In the genomic region with DNA sequence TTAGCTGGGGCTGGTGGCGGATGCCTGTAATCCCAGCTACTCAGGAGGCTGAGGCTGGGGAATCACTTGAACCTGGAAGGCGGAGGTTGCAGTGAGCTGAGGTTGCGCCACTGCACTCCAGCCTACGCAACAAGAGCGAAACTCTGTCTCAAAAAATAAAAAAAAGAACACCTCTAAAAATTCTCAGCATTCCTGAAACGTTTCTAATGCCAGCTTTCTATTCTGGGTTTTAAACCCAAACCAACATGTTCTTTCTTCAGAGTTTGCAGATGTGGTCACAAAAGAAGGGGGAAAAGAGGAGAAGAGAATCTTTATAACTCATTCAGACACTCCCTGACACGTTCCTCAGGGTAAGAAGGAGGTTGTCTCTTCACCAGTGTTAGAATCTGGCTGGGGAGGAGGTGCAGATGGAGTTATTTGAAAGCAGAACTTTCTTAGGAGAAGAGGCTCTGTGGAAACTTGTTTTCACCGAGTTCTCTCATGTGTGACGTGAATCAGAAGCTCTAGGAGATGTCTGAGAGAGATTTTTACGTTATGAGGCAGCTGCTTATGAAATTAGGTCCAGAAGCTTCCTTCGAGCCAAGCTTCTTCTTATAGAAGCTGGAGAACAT, we compare ENCODE assay signal across 11 cellular contexts. TPM values are rescaled to one million over a fixed set of nuclear protein-coding genes. Genes with fewer than 3 reads are reported as not detected.
A peak's percentile ranks its signal among the peaks of the same experiment; 100 is the strongest.
DNase-seq lines count a peak whose midpoint lies in the region; ATAC-seq and TF ChIP-seq lines count a peak whose summit lies in the region.
"Had no signal": no experiment of that assay in that cellular context is flagged by ENCODE, and none has a peak within 500 bp of the region (broad histone marks: within the 10 kb centered on the region; RNA-seq: fewer than 3 reads in every experiment).

No MANE protein-coding gene starts in this region.

- H3K27ac ChIP-seq in RWPE2 (ENCODE audit: poor library complexity, severe bottlenecking) (peak overlapping the region; percentile 56), smooth muscle cell (ENCODE audit: low read depth) (peak overlapping the region; percentile 74), endodermal cell (ENCODE audit: low read depth, low read length) (no peak overlapping the region)

- H3K4me1 ChIP-seq in RWPE2 (ENCODE audit: insufficient read depth, poor library complexity, severe bottlenecking) = peaks cover 9% of the 10 kb centered on the region
- no peaks in the 10 kb centered on the region for H3K4me1 ChIP-seq in smooth muscle cell (ENCODE audit: low read depth)
- H3K4me1 ChIP-seq in endodermal cell (ENCODE audit: control insufficient read depth, insufficient read depth, low read length) = no peaks in the 10 kb centered on the region

- intact Hi-C loops in Right ventricle myocardium inferior (cut with DNase I) = no loop called here

- H4K20me1 ChIP-seq in smooth muscle cell (ENCODE audit: low read depth) = no peaks in the 10 kb centered on the region

- H3K9me3 Mint-ChIP-seq in endodermal cell = peaks cover 4% of the 10 kb centered on the region

- DNase-seq in EL (peak; percentile 40), RWPE2 (ENCODE audit: low spot score) (no peak), fibroblast of the conjunctiva (ENCODE audit: low read depth) (peak; percentile 22), smooth muscle cell (lab: John Stamatoyannopoulos, UW; ENCODE audit: unreplicated experiment) (no peak), Right ventricle myocardium inferior (ENCODE audit: missing footprints) (no peak), endodermal cell (no peak), NCI-H82 (lab: John Stamatoyannopoulos, UW) (no peak)
- DNase-seq: activated CD8-positive, alpha-beta memory T cell treated with anti-CD3 and anti-CD28 coated beads, Interleukin-2, amount 10 ng/mL, durations not matched to agents 7 days and 5 days; NK-92 treated with Interleukin-12 subunit alpha and Interleukin-12 subunit beta, amount 100 ng/mL, for 24 hours had no signal

- H2AFZ ChIP-seq in smooth muscle cell (ENCODE audit: low read depth) = peak overlapping the region; percentile 78

- no peaks in the 10 kb centered on the region for H3K27me3 ChIP-seq in RWPE2 (ENCODE audit: insufficient read depth, poor library complexity, severe bottlenecking)
- no peaks in the 10 kb centered on the region for H3K27me3 ChIP-seq in smooth muscle cell (ENCODE audit: low read depth)
- H3K27me3 ChIP-seq in endodermal cell (ENCODE audit: control insufficient read depth, insufficient read depth, low read length, poor library complexity, severe bottlenecking) = no peaks in the 10 kb centered on the region

- ATAC-seq in RWPE2 (ENCODE audit: low read depth) = peak; percentile 42; the same call in 2 of the 3 replicates
- ATAC-seq in HG02763 (IDR thresholded peaks at IDR 0.05; ENCODE audit: unreplicated experiment) = no peak
- no peak for ATAC-seq in Right ventricle myocardium inferior
- ATAC-seq: activated CD8-positive, alpha-beta memory T cell treated with anti-CD3 and anti-CD28 coated beads, Interleukin-2, amount 10 ng/mL, durations not matched to agents 7 days and 5 days had no signal

- H3K27me3 Mint-ChIP-seq in endodermal cell (ENCODE audit: insufficient read depth) = no peaks in the 10 kb centered on the region

- H3K36me3 Mint-ChIP-seq in endodermal cell (ENCODE audit: low read depth) = no peaks in the 10 kb centered on the region
- H3K36me3 Mint-ChIP-seq: activated CD8-positive, alpha-beta memory T cell treated with anti-CD3 and anti-CD28 coated beads, Interleukin-2, amount 10 ng/mL, durations not matched to agents 7 days and 5 days had no signal

- no peak overlapping the region for H3K4me3 Mint-ChIP-seq in endodermal cell
- H3K4me3 Mint-ChIP-seq: activated CD8-positive, alpha-beta memory T cell treated with anti-CD3 and anti-CD28 coated beads, Interleukin-2, amount 10 ng/mL, durations not matched to agents 7 days and 5 days had no signal

- H3K36me3 ChIP-seq in RWPE2 (ENCODE audit: low read depth) (no peaks in the 10 kb centered on the region), smooth muscle cell (ENCODE audit: low read depth) (no peaks in the 10 kb centered on the region), endodermal cell (ENCODE audit: control insufficient read depth, insufficient read depth, low read length) (no peaks in the 10 kb centered on the region)

- no peaks in the 10 kb centered on the region for H3K79me2 ChIP-seq in smooth muscle cell (ENCODE audit: low read depth)

- peak overlapping the region; percentile 69 for H3K4me2 ChIP-seq in smooth muscle cell

- no peaks in the 10 kb centered on the region for H3K4me1 Mint-ChIP-seq in endodermal cell
- H3K4me1 Mint-ChIP-seq: activated CD8-positive, alpha-beta memory T cell treated with anti-CD3 and anti-CD28 coated beads, Interleukin-2, amount 10 ng/mL, durations not matched to agents 7 days and 5 days had no signal

- H3K4me3 ChIP-seq in RWPE2 (ENCODE audit: severe bottlenecking) (no peak overlapping the region), smooth muscle cell (peak overlapping the region; percentile 19), endodermal cell (ENCODE audit: low read length) (no peak overlapping the region)

- H3F3A ChIP-seq in smooth muscle cell (ENCODE audit: low read depth) = peaks cover 3% of the 10 kb centered on the region

- WGBS in smooth muscle cell (ENCODE audit: low lambda C conversion rate) = 32% methylated on average over 11 of the region's 11 CpGs
- WGBS in endodermal cell (ENCODE audit: insufficient coverage in 1 of 2, insufficient read length in 1 of 2), 2 experiments = 81 to 92% methylated on average over 6 to 11 of the region's 11 CpGs

- H3K27ac Mint-ChIP-seq in endodermal cell = no peak overlapping the region
- H3K27ac Mint-ChIP-seq: activated CD8-positive, alpha-beta memory T cell treated with anti-CD3 and anti-CD28 coated beads, Interleukin-2, amount 10 ng/mL, durations not matched to agents 7 days and 5 days had no signal

- H3K9ac ChIP-seq in smooth muscle cell (ENCODE audit: low read depth) (peak overlapping the region; percentile 35), endodermal cell (ENCODE audit: extremely low read depth, low read length, poor library complexity, severe bottlenecking) (no peak overlapping the region)

- TF ChIP-seq CTCF in RWPE2 (IDR thresholded peaks at IDR 0.05; ENCODE audit: poor library complexity, severe bottlenecking) (no peak), smooth muscle cell (IDR thresholded peaks at IDR 0.05; ENCODE audit: borderline replicate concordance, insufficient read depth, poor library complexity, severe bottlenecking) (no peak), endodermal cell (conservative IDR thresholded peaks at IDR 0.05) (no peak)

- H3K9me3 ChIP-seq in RWPE2 (ENCODE audit: severe bottlenecking) (no peaks in the 10 kb centered on the region), smooth muscle cell (replicated peaks; ENCODE audit: low read depth) (no peaks in the 10 kb centered on the region), endodermal cell (ENCODE audit: control insufficient read depth, low read length) (no peaks in the 10 kb centered on the region)

RNA-seq across cellular contexts. Expression of a gene that starts 17.8 kb away (rescaled TPM):
- total RNA-seq in smooth muscle cell = not detected in 2 replicates
- polyA plus RNA-seq in smooth muscle cell = not detected in 2 replicates
- not detected for total RNA-seq in Right ventricle myocardium inferior
- total RNA-seq in endodermal cell = not detected
- polyA plus RNA-seq in endodermal cell (2013, experiment 1 of 2) = not detected
- polyA plus RNA-seq in endodermal cell (2013, experiment 2 of 2) = not detected
- total RNA-seq: lung microvascular endothelial cell had no signal

RNA-seq across cellular contexts. Expression of a gene that starts 28.7 kb away (rescaled TPM):
- total RNA-seq in smooth muscle cell (77.8 and 98.5 TPM in 2 replicates), Right ventricle myocardium inferior (85.8 TPM), endodermal cell (100 to 1,000 TPM; 107 to 108 TPM)
- polyA plus RNA-seq in smooth muscle cell = 53.3 and 55.8 TPM in 2 replicates
- polyA plus RNA-seq in endodermal cell (2013, experiment 1 of 2) = 132 TPM
- polyA plus RNA-seq in endodermal cell (2013, experiment 2 of 2) = 128 TPM

RNA-seq across cellular contexts. Expression of a gene that starts 49.2 kb away (rescaled TPM):
- total RNA-seq in smooth muscle cell = 93.7 and 111 TPM in 2 replicates
- polyA plus RNA-seq in smooth muscle cell = 86.8 and 87.1 TPM in 2 replicates
- 51.9 TPM for total RNA-seq in Right ventricle myocardium inferior
- total RNA-seq in endodermal cell = 100 to 1,000 TPM; 162 to 170 TPM
- polyA plus RNA-seq in endodermal cell (2013, experiment 1 of 2) = 167 TPM
- 155 TPM for polyA plus RNA-seq in endodermal cell (2013, experiment 2 of 2)

Comparison
In these comparisons a context has a peak if more than half of its experiments do, and no peak if none do; other contexts are left out.
1. DNase-seq: peak in EL (single experiment) and fibroblast of the conjunctiva (single experiment); none in RWPE2 (single experiment), smooth muscle cell (single experiment), Right ventricle myocardium inferior (single experiment), endodermal cell (single experiment) and NCI-H82 (single experiment).